In the genomic region with DNA sequence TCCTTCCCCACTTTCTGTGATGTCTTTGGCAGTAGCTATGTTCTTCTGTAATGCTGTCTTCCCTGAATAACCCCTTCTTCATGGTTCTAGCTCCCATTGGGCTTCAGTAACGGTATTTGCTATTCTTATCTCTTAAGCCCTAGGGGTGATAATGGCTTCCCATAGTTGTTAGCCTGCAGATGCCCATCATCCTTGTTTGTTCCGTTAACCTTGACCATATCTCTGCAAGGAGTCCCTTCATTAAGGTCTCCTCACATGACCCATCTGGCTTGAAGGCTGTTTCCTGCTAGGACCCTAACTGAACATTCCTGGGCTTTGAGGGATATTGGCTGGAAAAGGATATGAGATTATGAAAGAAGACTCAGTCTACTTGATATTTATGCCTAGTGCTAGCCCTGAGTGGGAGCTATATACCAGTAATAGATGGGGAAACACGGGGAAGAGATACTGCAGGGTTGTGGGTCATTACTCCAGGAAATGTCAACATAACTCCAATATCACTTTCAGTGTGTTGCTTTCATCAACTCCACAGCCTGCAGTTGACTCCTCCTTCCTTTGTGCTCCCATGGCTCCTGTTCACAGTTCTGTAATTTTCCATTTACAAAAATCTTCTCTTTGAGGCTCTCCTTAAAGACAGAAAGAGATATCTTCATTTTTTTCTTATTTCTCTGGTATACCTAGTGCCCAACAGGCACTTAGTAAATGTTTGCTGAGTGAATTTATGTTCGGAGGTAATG, we compare ENCODE assay signal across 17 cellular contexts. TPM values are rescaled to one million over a fixed set of nuclear protein-coding genes. Genes with fewer than 3 reads are reported as not detected.
A peak's percentile ranks its signal among the peaks of the same experiment; 100 is the strongest.
DNase-seq lines count a peak whose midpoint lies in the region; ATAC-seq and TF ChIP-seq lines count a peak whose summit lies in the region.
"Had no signal": no experiment of that assay in that cellular context is flagged by ENCODE, and none has a peak within 500 bp of the region (broad histone marks: within the 10 kb centered on the region; RNA-seq: fewer than 3 reads in every experiment).

No MANE protein-coding gene starts in this region.

- H2AFZ ChIP-seq in SU-DHL-6 (ENCODE audit: low read depth, low read length, severe bottlenecking): no peak overlapping the region

- peaks cover 82% of the 10 kb centered on the region for H3K4me1 Mint-ChIP-seq in CD4-positive, alpha-beta T cell (ENCODE audit: low read depth)
- peaks cover 46% of the 10 kb centered on the region for H3K4me1 Mint-ChIP-seq in endodermal cell
- H3K4me1 Mint-ChIP-seq: neural crest cell had no signal

- H3K27ac Mint-ChIP-seq in CD4-positive, alpha-beta T cell: peak overlapping the region; percentile 29
- H3K27ac Mint-ChIP-seq in endodermal cell: no peak overlapping the region

- no peaks in the 10 kb centered on the region for H3K9me3 ChIP-seq in BLaER1 treated with 17β-estradiol and CSF1 and Interleukin-3, amounts not matched to agents 10 nM and 100 nM (replicated peaks in 1 of 11)
- no peaks in the 10 kb centered on the region for H3K9me3 ChIP-seq in CD4-positive, alpha-beta T cell (ENCODE audit: control insufficient read depth, low read length)
- H3K9me3 ChIP-seq in SU-DHL-6 (ENCODE audit: insufficient read depth, low read length): no peaks in the 10 kb centered on the region
- H3K9me3 ChIP-seq in endodermal cell (ENCODE audit: control insufficient read depth, low read length): no peaks in the 10 kb centered on the region
- H3K9me3 ChIP-seq: right lobe of liver, uterus had no signal

- H3K27me3 ChIP-seq in BLaER1 treated with 17β-estradiol and CSF1 and Interleukin-3, amounts not matched to agents 10 nM and 100 nM: no peaks in the 10 kb centered on the region
- no peaks in the 10 kb centered on the region for H3K27me3 ChIP-seq in CD4-positive, alpha-beta T cell (ENCODE audit: control insufficient read depth, insufficient read depth, low read length)
- H3K27me3 ChIP-seq in SU-DHL-6 (ENCODE audit: low read length) (no peaks in the 10 kb centered on the region), endodermal cell (ENCODE audit: control insufficient read depth, insufficient read depth, low read length, poor library complexity, severe bottlenecking) (no peaks in the 10 kb centered on the region)
- H3K27me3 ChIP-seq: right lobe of liver, uterus had no signal

- H3K27ac ChIP-seq in BLaER1 treated with 17β-estradiol and CSF1 and Interleukin-3, amounts not matched to agents 10 nM and 100 nM: peak overlapping the region in 8 of 11 experiments; percentile 9 to 54 (median 21); a peak in 10 of 22 replicates
- no peak overlapping the region for H3K27ac ChIP-seq in CD4-positive, alpha-beta T cell (ENCODE audit: low read depth, low read length)
- H3K27ac ChIP-seq in SU-DHL-6 (ENCODE audit: low read depth, low read length): no peak overlapping the region
- no peak overlapping the region for H3K27ac ChIP-seq in endodermal cell (ENCODE audit: low read depth, low read length)
- H3K27ac ChIP-seq: right lobe of liver, uterus, WERI-Rb-1 had no signal

- no peak for DNase-seq in CD4-positive, alpha-beta T cell
- no peak for DNase-seq in endodermal cell
- DNase-seq in SW480 (ENCODE audit: low spot score): no peak
- DNase-seq in D341Med (ENCODE audit: low spot score): no peak
- DNase-seq: effector CD8-positive, alpha-beta T cell; NCI-H187; NCI-H774; right lobe of liver; Right ventricle myocardium superior; stimulated activated CD4-positive, alpha-beta T cell treated with anti-CD3 and anti-CD28 coated beads, Interleukin-4, amount 100 ng/mL, for 4 hours; stimulated activated naive CD4-positive, alpha-beta T cell; uterus; WERI-Rb-1 had no signal

- intact Hi-C loops in CD4-positive, alpha-beta T cell (cut with DNase I, micrococcal nuclease): loop anchor here in 1 of 2 experiments (2.0 kb wide), 1 partner anchor 131 kb away; no protein-coding TSS in a partner anchor

- no peak for ATAC-seq in CD4-positive, alpha-beta T cell (ENCODE audit: poor library complexity)
- no peak for ATAC-seq in GM18907 (IDR thresholded peaks at IDR 0.05; ENCODE audit: unreplicated experiment)

- no peak for TF ChIP-seq CTCF in CD4-positive, alpha-beta T cell (IDR thresholded peaks at IDR 0.05)
- TF ChIP-seq CTCF in SU-DHL-6 (IDR thresholded peaks at IDR 0.05; ENCODE audit: insufficient read depth, low read length, poor library complexity, severe bottlenecking): no peak
- TF ChIP-seq CTCF in endodermal cell (conservative IDR thresholded peaks at IDR 0.05): no peak

- no peaks in the 10 kb centered on the region for H3F3A ChIP-seq in SU-DHL-6 (ENCODE audit: insufficient read depth)

- peak overlapping the region in 3 of 11 experiments; percentile 3 to 54 (median 16); a peak in 2 of 22 replicates for H3K9ac ChIP-seq in BLaER1 treated with 17β-estradiol and CSF1 and Interleukin-3, amounts not matched to agents 10 nM and 100 nM
- H3K9ac ChIP-seq in SU-DHL-6 (ENCODE audit: low read length) (no peak overlapping the region), endodermal cell (ENCODE audit: extremely low read depth, low read length, poor library complexity, severe bottlenecking) (no peak overlapping the region)

- H3K79me2 ChIP-seq in SU-DHL-6 (ENCODE audit: insufficient read depth, low read length): peaks cover 34% of the 10 kb centered on the region

- peaks cover 37% of the 10 kb centered on the region for H3K36me3 Mint-ChIP-seq in CD4-positive, alpha-beta T cell (ENCODE audit: low read depth)
- H3K36me3 Mint-ChIP-seq in endodermal cell (ENCODE audit: low read depth): no peaks in the 10 kb centered on the region

- H3K36me3 ChIP-seq in BLaER1 treated with 17β-estradiol and CSF1 and Interleukin-3, amounts not matched to agents 10 nM and 100 nM: peaks cover 0 to 19% (median 8%) of the 10 kb centered on the region in 11 experiments; a peak in 15 of 22 replicates
- no peaks in the 10 kb centered on the region for H3K36me3 ChIP-seq in SU-DHL-6 (ENCODE audit: low read length)
- no peaks in the 10 kb centered on the region for H3K36me3 ChIP-seq in endodermal cell (ENCODE audit: control insufficient read depth, insufficient read depth, low read length)
- H3K36me3 ChIP-seq: right lobe of liver, uterus, WERI-Rb-1 had no signal

- peak overlapping the region; percentile 97 for H3K4me3 Mint-ChIP-seq in CD4-positive, alpha-beta T cell
- no peak overlapping the region for H3K4me3 Mint-ChIP-seq in endodermal cell
- H3K4me3 Mint-ChIP-seq: neural crest cell had no signal

- peak overlapping the region; percentile 80 to 100 (median 91) for H3K4me2 ChIP-seq in BLaER1 treated with 17β-estradiol and CSF1 and Interleukin-3, amounts not matched to agents 10 nM and 100 nM
- H3K4me2 ChIP-seq in SU-DHL-6 (ENCODE audit: low read depth, low read length, poor library complexity, severe bottlenecking): peak overlapping the region; percentile 79

- no peaks in the 10 kb centered on the region for H3K27me3 Mint-ChIP-seq in CD4-positive, alpha-beta T cell
- H3K27me3 Mint-ChIP-seq in endodermal cell (ENCODE audit: insufficient read depth): peaks cover 4% of the 10 kb centered on the region

- CTCF ChIA-PET in CD4-positive, alpha-beta T cell (lab: Charles Lee): interaction anchor here (1.3 to 4.6 kb wide), 2 partner anchors 105 to 112 kb away, joined by 3 to 48 read pairs; no protein-coding TSS in a partner anchor

- no peaks in the 10 kb centered on the region for H3K9me2 ChIP-seq in SU-DHL-6 (replicated peaks; ENCODE audit: insufficient read depth, low read length)

- POLR2A ChIA-PET in CD4-positive, alpha-beta T cell (lab: Charles Lee): interaction anchor here (1.1 to 4.1 kb wide), 3 partner anchors 12 to 113 kb away, joined by 3 to 52 read pairs (median 16); a partner anchor contains a TSS

- H3K4me1 ChIP-seq in BLaER1 treated with 17β-estradiol and CSF1 and Interleukin-3, amounts not matched to agents 10 nM and 100 nM: peaks cover 42 to 83% (median 54%) of the 10 kb centered on the region in 10 experiments
- H3K4me1 ChIP-seq in endodermal cell (ENCODE audit: control insufficient read depth, insufficient read depth, low read length): peaks cover 13% of the 10 kb centered on the region

- peak overlapping the region in 4 of 10 experiments; percentile 8 to 59 (median 26); a peak in 4 of 20 replicates for H3K4me3 ChIP-seq in BLaER1 treated with 17β-estradiol and CSF1 and Interleukin-3, amounts not matched to agents 10 nM and 100 nM
- no peak overlapping the region for H3K4me3 ChIP-seq in SU-DHL-6 (ENCODE audit: insufficient read depth, low read length, poor library complexity, severe bottlenecking)
- peak overlapping the region; percentile 22 for H3K4me3 ChIP-seq in endodermal cell (ENCODE audit: low read length)
- H3K4me3 ChIP-seq: right lobe of liver, uterus had no signal

- peaks cover 0 to under 1% (median 0%) of the 10 kb centered on the region in 11 experiments; a peak in 1 of 22 replicates for H4K20me1 ChIP-seq in BLaER1 treated with 17β-estradiol and CSF1 and Interleukin-3, amounts not matched to agents 10 nM and 100 nM
- no peaks in the 10 kb centered on the region for H4K20me1 ChIP-seq in SU-DHL-6 (ENCODE audit: low read depth, low read length)

- no peaks in the 10 kb centered on the region for H3K9me3 Mint-ChIP-seq in CD4-positive, alpha-beta T cell
- H3K9me3 Mint-ChIP-seq in endodermal cell: no peaks in the 10 kb centered on the region
- H3K9me3 Mint-ChIP-seq: neural crest cell had no signal

- 59 to 82% methylated on average over 4 of the region's 4 CpGs for WGBS in endodermal cell (ENCODE audit: insufficient coverage in 1 of 2, insufficient read length in 1 of 2), 2 experiments

RNA-seq across cellular contexts. Expression of a gene that starts 2.5 kb away (rescaled TPM):
- 10 to 100 TPM; 16.2 to 18.1 TPM for total RNA-seq in CD4-positive, alpha-beta T cell
- under 1 TPM; 0.22 to 0.35 TPM for total RNA-seq in endodermal cell
- 0.32 TPM for polyA plus RNA-seq in endodermal cell (2013, experiment 1 of 2)
- polyA plus RNA-seq in endodermal cell (2013, experiment 2 of 2): 0.25 TPM

RNA-seq across cellular contexts. Expression of a gene that starts 13.6 kb away (rescaled TPM):
- total RNA-seq in CD4-positive, alpha-beta T cell: 1 to 10 TPM; 4.9 to 5.1 TPM
- 10 to 100 TPM; 22.4 to 22.8 TPM for total RNA-seq in endodermal cell
- polyA plus RNA-seq in endodermal cell (2013, experiment 1 of 2): 20.4 TPM
- 20.1 TPM for polyA plus RNA-seq in endodermal cell (2013, experiment 2 of 2)

RNA-seq across cellular contexts. Expression of a gene that starts 52.2 kb away (rescaled TPM):
- total RNA-seq in CD4-positive, alpha-beta T cell: 10 to 100 TPM; 53.8 to 54.1 TPM
- total RNA-seq in endodermal cell: 10 to 100 TPM; 13.2 to 21.2 TPM
- 16.8 TPM for polyA plus RNA-seq in endodermal cell (2013, experiment 1 of 2)
- polyA plus RNA-seq in endodermal cell (2013, experiment 2 of 2): 18.5 TPM

Comparison
In these comparisons a context has a peak if more than half of its experiments do, and no peak if none do; other contexts are left out.
1. H3K27ac ChIP-seq: peak in BLaER1 treated with 17β-estradiol and CSF1 and Interleukin-3, amounts not matched to agents 10 nM and 100 nM (8 of 11); none in CD4-positive, alpha-beta T cell (single experiment), SU-DHL-6 (single experiment) and endodermal cell (single experiment).
2. RNA of a gene that starts 2.5 kb away (total RNA-seq): 16.2 to 18.1 TPM in CD4-positive, alpha-beta T cell; 0.22 to 0.35 TPM in endodermal cell; every median in the first group is over 10 times any median in the second.